Comparison of ENCODE assay signal across 8 cellular contexts in the genomic region with DNA sequence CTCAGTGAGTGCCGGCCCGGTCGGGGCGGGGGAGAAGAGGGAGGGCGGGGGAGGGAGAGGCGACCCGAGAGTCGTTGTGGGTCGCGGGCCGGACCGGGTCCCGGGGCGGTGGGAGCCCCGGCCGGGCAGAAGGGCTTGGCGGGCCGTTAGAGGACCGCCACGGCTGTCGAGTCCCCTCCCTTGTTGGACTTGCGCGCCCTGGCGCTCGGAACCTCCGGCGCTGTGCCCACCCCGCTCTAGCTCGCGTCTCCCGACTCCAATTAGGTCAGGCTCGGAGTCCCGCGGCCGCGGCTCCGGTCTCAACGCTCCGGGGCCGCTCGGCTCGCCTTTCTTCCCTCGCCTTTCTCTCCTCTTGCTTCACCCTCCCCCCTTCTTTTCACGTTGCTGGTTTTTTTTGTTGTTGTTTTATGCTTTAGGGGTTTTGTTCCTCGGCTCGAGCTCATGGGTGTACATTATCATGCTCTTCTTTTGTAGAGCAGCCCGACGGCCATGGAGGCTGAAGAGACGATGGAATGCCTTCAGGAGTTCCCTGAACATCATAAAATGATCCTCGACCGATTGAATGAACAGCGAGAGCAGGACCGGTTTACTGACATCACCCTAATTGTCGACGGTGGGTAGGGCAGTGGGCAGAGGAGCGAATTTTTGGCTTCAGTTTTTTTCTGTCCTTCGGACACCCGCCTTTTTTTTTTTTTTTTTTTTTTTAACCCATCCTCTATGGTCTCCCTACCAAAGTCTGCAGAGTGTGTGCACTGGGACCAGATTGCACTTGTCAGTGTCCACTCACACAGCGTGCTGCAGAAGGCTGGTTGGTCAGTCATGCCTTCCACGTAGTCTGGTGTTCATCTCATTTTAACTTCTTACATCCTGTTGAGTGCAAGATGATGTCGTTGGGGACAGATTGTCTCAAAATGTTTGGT. TPM values are rescaled to one million over a fixed set of nuclear protein-coding genes. Genes with fewer than 3 reads are reported as not detected.
DNase-seq lines count a peak whose midpoint lies in the region; ATAC-seq and TF ChIP-seq lines count a peak whose summit lies in the region.

No MANE protein-coding gene starts in this region.

- H3K36me3 Mint-ChIP-seq in stimulated activated naive B cell treated with anti-CD40 and anti-IgM and Interleukin-4, amounts not matched to agents 10 μg/mL and 1 μg/mL and 100 μg/mL, for 72 hours: peaks cover 13 to 23% of the 10 kb centered on the region in 2 donors

- ATAC-seq in GM19328 (IDR thresholded peaks at IDR 0.05; ENCODE audit: unreplicated experiment): peak; percentile 33
- peak; percentile 33 for ATAC-seq in HG03378 (IDR thresholded peaks at IDR 0.05; ENCODE audit: unreplicated experiment)
- peak; percentile 45 to 48 for ATAC-seq in stimulated activated naive B cell treated with anti-CD40 and anti-IgM and Interleukin-4, amounts not matched to agents 10 μg/mL and 1 μg/mL and 100 μg/mL, for 72 hours (replicated peaks)

- peak; percentile 37 for DNase-seq in Daoy (ENCODE audit: low read depth)
- DNase-seq in NOMO-1 treated with DMSO at 0.1 percent for 48 hours (lab: John Stamatoyannopoulos, UW; ENCODE audit: unreplicated experiment): peak; percentile 72
- peak in 1 of 2 donors; percentile 25 for DNase-seq in breast epithelium (ENCODE audit: low spot score in 2 of 2)
- DNase-seq in islet precursor cell: peak; percentile 58
- no peak for DNase-seq in stimulated activated naive B cell treated with anti-CD40 and anti-IgM and Interleukin-4, amounts not matched to agents 10 μg/mL and 1 μg/mL and 100 μg/mL, for 72 hours
- no peak for DNase-seq in central memory CD4-positive, alpha-beta T cell

- no peaks in the 10 kb centered on the region for H3K27me3 Mint-ChIP-seq in stimulated activated naive B cell treated with anti-CD40 and anti-IgM and Interleukin-4, amounts not matched to agents 10 μg/mL and 1 μg/mL and 100 μg/mL, for 72 hours

- TF ChIP-seq CTCF in breast epithelium (IDR thresholded peaks at IDR 0.05): no peak

- H3K4me3 Mint-ChIP-seq in stimulated activated naive B cell treated with anti-CD40 and anti-IgM and Interleukin-4, amounts not matched to agents 10 μg/mL and 1 μg/mL and 100 μg/mL, for 72 hours: peak overlapping the region; percentile 85 to 93

- peaks cover 0 to 12% of the 10 kb centered on the region in 2 donors for H3K4me1 ChIP-seq in breast epithelium

- H3K9me3 Mint-ChIP-seq in stimulated activated naive B cell treated with anti-CD40 and anti-IgM and Interleukin-4, amounts not matched to agents 10 μg/mL and 1 μg/mL and 100 μg/mL, for 72 hours: no peaks in the 10 kb centered on the region

- no peaks in the 10 kb centered on the region for H3K27me3 ChIP-seq in breast epithelium

- no peaks in the 10 kb centered on the region for H3K36me3 ChIP-seq in breast epithelium

- peaks cover 17 to 28% of the 10 kb centered on the region in 2 donors for H3K4me1 Mint-ChIP-seq in stimulated activated naive B cell treated with anti-CD40 and anti-IgM and Interleukin-4, amounts not matched to agents 10 μg/mL and 1 μg/mL and 100 μg/mL, for 72 hours

- H3K4me3 ChIP-seq in breast epithelium: peak overlapping the region; percentile 72 to 88 (median 78)

- H3K27ac ChIP-seq in breast epithelium: peak overlapping the region; percentile 99

- intact Hi-C loops in breast epithelium (cut with DNase I; ENCODE audit: low total_unique reads): no loop called here

- TF ChIP-seq POLR2A in breast epithelium (IDR thresholded peaks at IDR 0.05): no peak

- H3K27ac Mint-ChIP-seq in stimulated activated naive B cell treated with anti-CD40 and anti-IgM and Interleukin-4, amounts not matched to agents 10 μg/mL and 1 μg/mL and 100 μg/mL, for 72 hours: peak overlapping the region; percentile 95

- no peaks in the 10 kb centered on the region for H3K9me3 ChIP-seq in breast epithelium

RNA-seq across cellular contexts. Expression of a gene that starts 1.1 kb away (rescaled TPM):
- total RNA-seq in Daoy (2014; rRNA removed; shearing (Covaris generic)): 23.7 and 26.6 TPM in 2 replicates
- total RNA-seq in breast epithelium: 10 to 100 TPM; 32.6 to 53.9 (median 45.9) TPM

Comparison
In these comparisons a context has a peak if more than half of its experiments do, and no peak if none do; other contexts are left out.
1. DNase-seq: peak in Daoy (single experiment), NOMO-1 treated with DMSO at 0.1 percent for 48 hours (single experiment) and islet precursor cell (single experiment); none in stimulated activated naive B cell treated with anti-CD40 and anti-IgM and Interleukin-4, amounts not matched to agents 10 μg/mL and 1 μg/mL and 100 μg/mL, for 72 hours (single experiment) and central memory CD4-positive, alpha-beta T cell (single experiment).
2. Peak in every context shown above with its lines, with median percentiles within 50 percentile points of each other: ATAC-seq.